In genomic region chr10:72257051-72257892, GRCh38 we compare ENCODE assay signal across 1 cellular context.
TF ChIP-seq lines count a peak whose summit lies in the region.

No MANE protein-coding gene starts in this region.

TF ChIP-seq in K562, 482 proteins besides CTCF, POLR2A, EP300 and RAD21 (continued from another document and continues in another):
- TF ChIP-seq PBX2 (CRISPR knock-in tag; IDR thresholded peaks at IDR 0.05; ENCODE audit: low read depth) (no peak), PBX2 (tag; conservative IDR thresholded peaks at IDR 0.05; ENCODE audit: low read depth) (no peak), NBN (IDR thresholded peaks at IDR 0.05; ENCODE audit: low read depth) (peak; percentile 77; the same call in 1 of the 2 replicates), NFATC3 (IDR thresholded peaks at IDR 0.05) (no peak), KLF16 (IDR thresholded peaks at IDR 0.05) (peak; percentile 86), ZNF76 (CRISPR knock-in tag; IDR thresholded peaks at IDR 0.05; ENCODE audit: borderline replicate concordance) (no peak), TEAD4 (IDR thresholded peaks at IDR 0.05; ENCODE audit: low read length) (peak; percentile 85), TEAD4 (CRISPR knock-in tag; IDR thresholded peaks at IDR 0.05; ENCODE audit: borderline replicate concordance) (no peak), MLLT1 (IDR thresholded peaks at IDR 0.05) (peak in 1 of 2 experiments; percentile 41; a peak in 2 of 4 replicates), BHLHE40 (IDR thresholded peaks at IDR 0.05; ENCODE audit: low read length) (peak; percentile 9; the same call in 1 of the 2 replicates), NRF1 (conservative IDR thresholded peaks at IDR 0.05 in 1 of 2, IDR thresholded peaks at IDR 0.05 in 1 of 2) (no peak; a peak in 1 of 4 replicates), ZNF586 (CRISPR knock-in tag; conservative IDR thresholded peaks at IDR 0.05) (0 out of 2 replicates have a peak, but pooled peaks have one; percentile 36), ZBTB11 (CRISPR knock-in tag; IDR thresholded peaks at IDR 0.05) (0 out of 6 replicates have a peak, but pooled peaks of 1 of the 3 experiments have one; percentile 35), BCLAF1 (IDR thresholded peaks at IDR 0.05; ENCODE audit: borderline replicate concordance in 1 of 2, control insufficient read depth in 1 of 2, low read depth in 2 of 2, low read length in 1 of 2) (no peak), CBFA2T2 (conservative IDR thresholded peaks at IDR 0.05) (peak; percentile 69), SOX6 (IDR thresholded peaks at IDR 0.05) (peak; percentile 88), GTF3C2 (IDR thresholded peaks at IDR 0.05; ENCODE audit: borderline replicate concordance, extremely low read depth, insufficient read length) (no peak), FOXM1 (IDR thresholded peaks at IDR 0.05; ENCODE audit: low read depth) (peak; percentile 69; the same call in 1 of the 2 replicates), FOXM1 (CRISPR knock-in tag; IDR thresholded peaks at IDR 0.05; ENCODE audit: low read depth) (no peak), SNAPC5 (CRISPR knock-in tag; IDR thresholded peaks at IDR 0.05) (no peak), MBD2 (IDR thresholded peaks at IDR 0.05; ENCODE audit: borderline replicate concordance, low read depth) (0 out of 2 replicates have a peak, but pooled peaks have one; percentile 34), TAF15 (IDR thresholded peaks at IDR 0.05; ENCODE audit: low read depth, low read length) (no peak), SRF (CRISPR knock-in tag; IDR thresholded peaks at IDR 0.05) (no peak), CCNT2 (IDR thresholded peaks at IDR 0.05; ENCODE audit: borderline replicate concordance, extremely low read depth, insufficient read length, low read depth, low read length) (peak; percentile 86), ZEB2 (IDR thresholded peaks at IDR 0.05) (peak; percentile 73; the same call in 1 of the 2 replicates), ZFP36 (IDR thresholded peaks at IDR 0.05; ENCODE audit: low read depth, low read length, partially characterized antibody) (peak; percentile 96), MXI1 (IDR thresholded peaks at IDR 0.05; ENCODE audit: low read depth, low read length) (no peak), THRA (IDR thresholded peaks at IDR 0.05) (no peak), ELF4 (CRISPR knock-in tag; IDR thresholded peaks at IDR 0.05) (0 out of 2 replicates have a peak, but pooled peaks have one; percentile 19), THAP7 (CRISPR knock-in tag; IDR thresholded peaks at IDR 0.05) (0 out of 2 replicates have a peak, but pooled peaks have one; percentile 25)
